ENCODE assay signal across 9 cellular contexts in the genomic region with DNA sequence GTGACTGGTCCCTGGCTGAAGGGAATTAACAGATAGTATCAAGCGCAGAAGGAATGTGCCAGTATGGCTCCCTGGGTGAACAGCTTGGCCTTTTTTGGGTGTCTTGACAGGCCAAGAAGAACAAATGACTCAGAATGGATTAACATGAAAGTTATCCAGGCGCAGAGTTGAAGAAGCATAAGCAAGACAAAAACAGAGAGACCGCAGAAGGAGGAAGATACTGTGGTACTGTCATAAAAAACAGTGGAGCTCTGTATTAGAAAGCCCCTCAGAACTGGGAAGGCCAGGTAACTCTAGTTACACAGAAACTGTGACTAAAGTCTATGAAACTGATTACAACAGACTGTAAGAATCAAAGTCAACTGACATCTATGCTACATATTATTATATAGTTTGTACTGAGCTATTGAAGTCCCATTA. TPM values are rescaled to one million over a fixed set of nuclear protein-coding genes. Genes with fewer than 3 reads are reported as not detected.
DNase-seq lines count a peak whose midpoint lies in the region; ATAC-seq and TF ChIP-seq lines count a peak whose summit lies in the region.
"Had no signal": no experiment of that assay in that cellular context is flagged by ENCODE, and none has a peak within 500 bp of the region (broad histone marks: within the 10 kb centered on the region; RNA-seq: fewer than 3 reads in every experiment).

No MANE protein-coding gene starts in this region.

- DNase-seq in GM06990 (ENCODE audit: extremely low read depth, insufficient read length) = no peak
- DNase-seq in body of pancreas = no peak
- no peak for DNase-seq in AG08396 (ENCODE audit: low spot score)
- no peak for DNase-seq in lower leg skin (ENCODE audit: low spot score in 2 of 2)
- DNase-seq in HPDE6-E6E7 (ENCODE audit: extremely low spot score) = no peak
- DNase-seq: NCI-H69 had no signal

- intact Hi-C loops in body of pancreas (cut with DNase I) (no loop called here), lower leg skin (cut with DNase I; ENCODE audit: low total_unique reads) (no loop called here)

- H3K4me1 ChIP-seq in mucosa of stomach (ENCODE audit: control insufficient read depth, insufficient read depth, low read length) (no peaks in the 10 kb centered on the region), body of pancreas (peaks cover 4% of the 10 kb centered on the region)

- 83 to 91% methylated on average over 3 of the region's 3 CpGs for WGBS in body of pancreas, 2 donors
- 84 to 90% methylated on average over 3 of the region's 3 CpGs for WGBS in lower leg skin, 2 donors

- TF ChIP-seq POLR2A in body of pancreas (IDR thresholded peaks at IDR 0.05) (no peak), lower leg skin (IDR thresholded peaks at IDR 0.05) (no peak)

- peak overlapping the region; percentile 6 for H3K9ac ChIP-seq in mucosa of stomach (ENCODE audit: low read length)

- ATAC-seq in HG02798 (IDR thresholded peaks at IDR 0.05; ENCODE audit: poor library complexity, unreplicated experiment) (peak; percentile 8), body of pancreas (no peak)

- no peak overlapping the region for H3K27ac ChIP-seq in body of pancreas

- peaks cover 38% of the 10 kb centered on the region for H3K4me1 Mint-ChIP-seq in activated naive CD8-positive, alpha-beta T cell (ENCODE audit: low read depth)

- no peaks in the 10 kb centered on the region for H3K27me3 ChIP-seq in GM06990 (replicated peaks; ENCODE audit: control insufficient read depth, insufficient read depth, low read length)
- no peaks in the 10 kb centered on the region for H3K27me3 ChIP-seq in mucosa of stomach (ENCODE audit: control insufficient read depth, insufficient read depth, low read length)
- H3K27me3 ChIP-seq in body of pancreas = no peaks in the 10 kb centered on the region

- no peaks in the 10 kb centered on the region for H3K27me3 Mint-ChIP-seq in activated naive CD8-positive, alpha-beta T cell

- no peak for TF ChIP-seq CTCF in GM06990 (IDR thresholded peaks at IDR 0.05; ENCODE audit: insufficient read depth, low read length, poor library complexity, severe bottlenecking)
- no peak for TF ChIP-seq CTCF in body of pancreas (IDR thresholded peaks at IDR 0.05)
- no peak for TF ChIP-seq CTCF in lower leg skin (IDR thresholded peaks at IDR 0.05)

- H3K4me3 Mint-ChIP-seq in activated naive CD8-positive, alpha-beta T cell = peak overlapping the region; percentile 89

- H3K36me3 ChIP-seq in GM06990 (ENCODE audit: control insufficient read depth, insufficient read depth, low read length) = no peaks in the 10 kb centered on the region
- H3K36me3 ChIP-seq in mucosa of stomach (ENCODE audit: control insufficient read depth, insufficient read depth, low read length) = no peaks in the 10 kb centered on the region
- no peaks in the 10 kb centered on the region for H3K36me3 ChIP-seq in body of pancreas (replicated peaks in 1 of 2; ENCODE audit: insufficient read depth in 1 of 2, low read depth in 2 of 2)

- H3K27ac Mint-ChIP-seq in activated naive CD8-positive, alpha-beta T cell = peak overlapping the region; percentile 47

- no peaks in the 10 kb centered on the region for H3K9me3 Mint-ChIP-seq in activated naive CD8-positive, alpha-beta T cell (ENCODE audit: low read depth)

- H3K9me3 ChIP-seq in mucosa of stomach (ENCODE audit: control insufficient read depth, low read length) (no peaks in the 10 kb centered on the region), body of pancreas (no peaks in the 10 kb centered on the region)

- H3K36me3 Mint-ChIP-seq in activated naive CD8-positive, alpha-beta T cell = peaks cover 4% of the 10 kb centered on the region

- H3K4me3 ChIP-seq in GM06990 (replicated peaks; ENCODE audit: low read depth, low read length) (peak overlapping the region; percentile 70), mucosa of stomach (ENCODE audit: low read length) (no peak overlapping the region), body of pancreas (no peak overlapping the region), lower leg skin (ENCODE audit: low read depth, poor library complexity, severe bottlenecking) (no peak overlapping the region)

RNA-seq across cellular contexts. Expression of a gene that starts 3.8 kb away (rescaled TPM):
- total RNA-seq in body of pancreas (10 to 100 TPM in 1 of 2 donors, under 1 TPM in 1; 0.99 to 10.4 TPM), lower leg skin (10 to 100 TPM; 23.9 to 85.6 (median 53.1) TPM)

RNA-seq across cellular contexts. Expression of a gene that starts 56.6 kb away (rescaled TPM):
- total RNA-seq in body of pancreas (1 to 10 TPM in 1 of 2 donors, not detected in 1; 4.9 TPM), lower leg skin (1 to 10 TPM in 1 of 4 donors, under 1 TPM in 1, not detected in 2; 0.08 to 1.1 TPM)
